In the genomic region with DNA sequence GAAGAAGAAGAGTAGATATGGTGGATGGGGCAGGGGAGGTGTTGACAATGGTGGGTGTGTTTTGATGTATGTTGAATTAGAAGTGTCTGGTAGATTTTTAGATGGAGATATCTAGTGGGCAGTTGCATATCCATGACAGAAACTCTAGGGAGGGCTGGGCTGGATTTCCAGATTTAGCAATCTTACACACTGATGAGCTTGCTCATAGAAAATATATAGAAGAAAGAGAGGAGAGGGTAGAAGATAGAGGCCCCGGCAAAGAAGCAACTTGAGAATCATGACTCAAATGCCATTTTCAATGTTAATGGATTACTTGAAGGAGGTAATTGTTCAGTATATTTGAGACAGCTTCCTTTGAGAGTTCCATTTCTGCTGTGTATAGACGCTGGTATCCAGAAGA, we compare ENCODE assay signal across 21 cellular contexts. TPM values are rescaled to one million over a fixed set of nuclear protein-coding genes. Genes with fewer than 3 reads are reported as not detected.
A peak's percentile ranks its signal among the peaks of the same experiment; 100 is the strongest.
DNase-seq lines count a peak whose midpoint lies in the region; TF ChIP-seq lines count a peak whose summit lies in the region.
"Had no signal": no experiment of that assay in that cellular context is flagged by ENCODE, and none has a peak within 500 bp of the region (broad histone marks: within the 10 kb centered on the region; RNA-seq: fewer than 3 reads in every experiment).

No MANE protein-coding gene starts in this region.

- H3K4me2 ChIP-seq in mesenchymal stem cell (ENCODE audit: low read length, poor library complexity, severe bottlenecking), result peak overlapping the region; percentile 16
- H3K4me2 ChIP-seq: BLaER1 had no signal

- H3K27ac Mint-ChIP-seq in Caco-2 (ENCODE audit: unreplicated experiment), result peak overlapping the region; percentile 84
- no peak overlapping the region for H3K27ac Mint-ChIP-seq in activated naive CD4-positive, alpha-beta T cell treated with anti-CD3 and anti-CD28 coated beads for 36 hours
- H3K27ac Mint-ChIP-seq: activated CD4-positive, alpha-beta T cell treated with anti-CD3 and anti-CD28 coated beads for 36 hours; IgD-negative memory B cell; natural killer cell had no signal

- no peak overlapping the region for H3K4ac ChIP-seq in mesenchymal stem cell (ENCODE audit: low read depth in 1 of 2, low read length in 2 of 2)

- CTCF ChIA-PET in Caco-2 (lab: Charles Lee), result interaction anchor here (1.4 kb wide), 1 partner anchor 674 kb away, joined by 4 read pairs; a partner anchor contains a TSS
- CTCF ChIA-PET in activated naive CD4-positive, alpha-beta T cell treated with anti-CD3 and anti-CD28 coated beads for 36 hours (lab: Charles Lee), result no interaction called here

- H3K18ac ChIP-seq in mesenchymal stem cell (ENCODE audit: low read depth in 1 of 2, low read length in 2 of 2), result no peak overlapping the region

- TSS peak; percentile 68 for BruUV-seq in Caco-2 (replicated peaks; lab: Mats Ljungman, UMichigan)

- POLR2A ChIA-PET in Caco-2 (lab: Charles Lee), result interaction anchor here (1.0 kb wide), 1 partner anchor 9 kb away, joined by 4 read pairs; a partner anchor contains a TSS

- peak overlapping the region; percentile 1 for H3K9ac ChIP-seq in mesenchymal stem cell (ENCODE audit: low read length)
- H3K9ac ChIP-seq: BLaER1 had no signal

- H3K36me3 ChIP-seq in Caco-2 (ENCODE audit: control insufficient read depth, insufficient read depth, low read length), result peaks cover 5% of the 10 kb centered on the region
- peaks cover 5 to 85% of the 10 kb centered on the region in 2 experiments for H3K36me3 ChIP-seq in mesenchymal stem cell (ENCODE audit: control insufficient read depth in 1 of 2, insufficient read depth in 2 of 2, low read depth in 1 of 2, low read length in 2 of 2)

- WGBS in mesenchymal stem cell, result 61% methylated on average over 2 of the region's 2 CpGs

- intact Hi-C loops in Caco-2 (cut with micrococcal nuclease; ENCODE audit: unreplicated experiment), result no loop called here
- intact Hi-C loops in activated naive CD4-positive, alpha-beta T cell treated with anti-CD3 and anti-CD28 coated beads for 36 hours (cut with micrococcal nuclease), result loop anchor here (10.0 kb wide), 2 partner anchors 57 to 393 kb away; a partner anchor contains a TSS

- H3K79me1 ChIP-seq in mesenchymal stem cell (replicated peaks; ENCODE audit: low read length, poor library complexity, severe bottlenecking), result peaks cover 8% of the 10 kb centered on the region

- no peak for TF ChIP-seq CTCF in Caco-2 (IDR thresholded peaks at IDR 0.05; ENCODE audit: insufficient read depth in 1 of 2, low read depth in 1 of 2, low read length in 1 of 2, severe bottlenecking in 1 of 2, unreplicated experiment in 1 of 2)
- TF ChIP-seq CTCF in VCaP (conservative IDR thresholded peaks at IDR 0.05), result no peak

- no peak overlapping the region for H3K4me3 Mint-ChIP-seq in Caco-2 (ENCODE audit: unreplicated experiment)
- no peak overlapping the region for H3K4me3 Mint-ChIP-seq in activated naive CD4-positive, alpha-beta T cell treated with anti-CD3 and anti-CD28 coated beads for 36 hours
- H3K4me3 Mint-ChIP-seq: activated CD4-positive, alpha-beta T cell treated with anti-CD3 and anti-CD28 coated beads for 36 hours; IgD-negative memory B cell; natural killer cell had no signal

- H3K4me3 ChIP-seq in Caco-2 (ENCODE audit: low read depth, low read length), result no peak overlapping the region
- no peak overlapping the region for H3K4me3 ChIP-seq in mesenchymal stem cell (ENCODE audit: insufficient read depth in 1 of 2, low read depth in 1 of 2, low read length in 2 of 2)
- H3K4me3 ChIP-seq: adrenal gland, BLaER1, heart right ventricle, skin epidermis had no signal

- no peaks in the 10 kb centered on the region for H3K9me3 Mint-ChIP-seq in Caco-2 (ENCODE audit: unreplicated experiment)
- no peaks in the 10 kb centered on the region for H3K9me3 Mint-ChIP-seq in activated naive CD4-positive, alpha-beta T cell treated with anti-CD3 and anti-CD28 coated beads for 36 hours
- H3K9me3 Mint-ChIP-seq: natural killer cell had no signal

- peaks cover 64% of the 10 kb centered on the region for H3K36me3 Mint-ChIP-seq in Caco-2 (ENCODE audit: insufficient read depth, unreplicated experiment)
- H3K36me3 Mint-ChIP-seq in activated naive CD4-positive, alpha-beta T cell treated with anti-CD3 and anti-CD28 coated beads for 36 hours (ENCODE audit: low read depth), result peaks cover 30% of the 10 kb centered on the region

- H3K27me3 Mint-ChIP-seq in Caco-2 (ENCODE audit: insufficient read depth, unreplicated experiment), result no peaks in the 10 kb centered on the region
- H3K27me3 Mint-ChIP-seq in activated naive CD4-positive, alpha-beta T cell treated with anti-CD3 and anti-CD28 coated beads for 36 hours (ENCODE audit: low read depth), result no peaks in the 10 kb centered on the region
- H3K27me3 Mint-ChIP-seq: activated CD4-positive, alpha-beta T cell treated with anti-CD3 and anti-CD28 coated beads for 36 hours; IgD-negative memory B cell had no signal

- H4K8ac ChIP-seq in mesenchymal stem cell (ENCODE audit: low read length), result no peak overlapping the region

- H2BK12ac ChIP-seq in mesenchymal stem cell (ENCODE audit: low read length in 2 of 2), result peak overlapping the region in 1 of 2 experiments; percentile 77

- H4K91ac ChIP-seq in mesenchymal stem cell (ENCODE audit: low read length), result no peak overlapping the region

- H3K27me3 ChIP-seq in Caco-2 (replicated peaks; ENCODE audit: control insufficient read depth, insufficient read depth, low read length) (no peaks in the 10 kb centered on the region), mesenchymal stem cell (ENCODE audit: control insufficient read depth in 1 of 2, insufficient read depth in 1 of 2, low read length in 2 of 2) (no peaks in the 10 kb centered on the region)
- H3K27me3 ChIP-seq: adrenal gland, BLaER1, heart right ventricle had no signal

- no peak overlapping the region for H3K14ac ChIP-seq in mesenchymal stem cell (ENCODE audit: low read length in 2 of 2)

- no peak overlapping the region for H2BK120ac ChIP-seq in mesenchymal stem cell (ENCODE audit: low read depth, low read length)

- no peak overlapping the region for H2BK5ac ChIP-seq in mesenchymal stem cell (ENCODE audit: low read depth, low read length, poor library complexity, severe bottlenecking)

- H2AFZ ChIP-seq in mesenchymal stem cell (ENCODE audit: low read depth, low read length), result no peak overlapping the region

- no peak overlapping the region for H3K23ac ChIP-seq in mesenchymal stem cell (ENCODE audit: low read length in 2 of 2)

- H3K9me3 ChIP-seq in Caco-2 (no peaks in the 10 kb centered on the region), mesenchymal stem cell (ENCODE audit: control insufficient read depth, low read length) (no peaks in the 10 kb centered on the region)
- H3K9me3 ChIP-seq: adrenal gland, BLaER1, heart right ventricle had no signal

- peaks cover 42% of the 10 kb centered on the region for H3K4me1 Mint-ChIP-seq in Caco-2 (ENCODE audit: low read depth, unreplicated experiment)
- H3K4me1 Mint-ChIP-seq in activated naive CD4-positive, alpha-beta T cell treated with anti-CD3 and anti-CD28 coated beads for 36 hours (ENCODE audit: low read depth), result no peaks in the 10 kb centered on the region
- H3K4me1 Mint-ChIP-seq: natural killer cell had no signal

- DNase-seq in Caco-2, result no peak
- DNase-seq in mesenchymal stem cell, result no peak
- no peak for DNase-seq in NK-92 treated with Interleukin-12 subunit alpha and Interleukin-12 subunit beta, amount 100 ng/mL, for 24 hours (lab: John Stamatoyannopoulos, UW)
- DNase-seq in activated naive CD4-positive, alpha-beta T cell treated with anti-CD3 and anti-CD28 coated beads for 36 hours, result no peak
- no peak for DNase-seq in GM19238 (ENCODE audit: insufficient read length, low spot score)
- DNase-seq: activated CD4-positive, alpha-beta T cell treated with anti-CD3 and anti-CD28 coated beads for 36 hours; activated effector memory CD4-positive, alpha-beta T cell treated with Interleukin-2 at 50 U/mL for 16 hours; adrenal gland; DMS 273 treated with DMSO at 0.1 percent for 48 hours; effector memory CD4-positive, alpha-beta T cell; heart right ventricle; islet precursor cell; natural killer cell; NCI-H1694; NCI-H2227 treated with DMSO at 0.1 percent for 48 hours; stimulated activated CD4-positive, alpha-beta T cell treated with anti-CD3 and anti-CD28 coated beads, Interleukin-4, amount 100 ng/mL, for 24 hours; T1000 had no signal

- H3K27ac ChIP-seq in VCaP (peak overlapping the region; percentile 36; the same call in 1 of the 2 replicates), mesenchymal stem cell (ENCODE audit: low read length, poor library complexity, severe bottlenecking) (peak overlapping the region; percentile 76)
- H3K27ac ChIP-seq: adrenal gland, BLaER1, skin epidermis had no signal

- H3K4me1 ChIP-seq in Caco-2 (peaks cover 20% of the 10 kb centered on the region), mesenchymal stem cell (ENCODE audit: control insufficient read depth, insufficient read depth, low read depth, low read length) (no peaks in the 10 kb centered on the region)
- H3K4me1 ChIP-seq: BLaER1 had no signal

- no peak overlapping the region for H2AK5ac ChIP-seq in mesenchymal stem cell (ENCODE audit: low read length, severe bottlenecking)

- no peak overlapping the region for H2BK15ac ChIP-seq in mesenchymal stem cell (ENCODE audit: low read depth, poor library complexity, severe bottlenecking)

RNA-seq across cellular contexts. Expression of a gene that starts 8.2 kb away (rescaled TPM):
- 221 and 241 TPM in 2 replicates for total RNA-seq in Caco-2 (2022)
- polyA plus RNA-seq in mesenchymal stem cell (2013, experiment 1 of 2), result 226 TPM
- 226 TPM for polyA plus RNA-seq in mesenchymal stem cell (2013, experiment 2 of 2)
- 10 to 100 TPM; 51.1 to 51.4 TPM for total RNA-seq in activated naive CD4-positive, alpha-beta T cell treated with anti-CD3 and anti-CD28 coated beads for 36 hours

RNA-seq across cellular contexts. Expression of a gene that starts 47.0 kb away (rescaled TPM):
- total RNA-seq in Caco-2 (2022), result 57.6 and 62.6 TPM in 2 replicates
- polyA plus RNA-seq in mesenchymal stem cell (2013, experiment 1 of 2), result 46.6 TPM
- 48.4 TPM for polyA plus RNA-seq in mesenchymal stem cell (2013, experiment 2 of 2)
- 10 to 100 TPM; 36.9 to 41.7 TPM for total RNA-seq in activated naive CD4-positive, alpha-beta T cell treated with anti-CD3 and anti-CD28 coated beads for 36 hours

RNA-seq across cellular contexts. Expression of a gene that starts 47.1 kb away (rescaled TPM):
- total RNA-seq in Caco-2 (2022), result 9.5 and 9.8 TPM in 2 replicates
- polyA plus RNA-seq in mesenchymal stem cell (2013, experiment 1 of 2), result 3.3 TPM
- 3.0 TPM for polyA plus RNA-seq in mesenchymal stem cell (2013, experiment 2 of 2)
- 1 to 10 TPM; 7.5 to 7.6 TPM for total RNA-seq in activated naive CD4-positive, alpha-beta T cell treated with anti-CD3 and anti-CD28 coated beads for 36 hours
